8 cellular contexts compared by ENCODE assay signal in the genomic region with DNA sequence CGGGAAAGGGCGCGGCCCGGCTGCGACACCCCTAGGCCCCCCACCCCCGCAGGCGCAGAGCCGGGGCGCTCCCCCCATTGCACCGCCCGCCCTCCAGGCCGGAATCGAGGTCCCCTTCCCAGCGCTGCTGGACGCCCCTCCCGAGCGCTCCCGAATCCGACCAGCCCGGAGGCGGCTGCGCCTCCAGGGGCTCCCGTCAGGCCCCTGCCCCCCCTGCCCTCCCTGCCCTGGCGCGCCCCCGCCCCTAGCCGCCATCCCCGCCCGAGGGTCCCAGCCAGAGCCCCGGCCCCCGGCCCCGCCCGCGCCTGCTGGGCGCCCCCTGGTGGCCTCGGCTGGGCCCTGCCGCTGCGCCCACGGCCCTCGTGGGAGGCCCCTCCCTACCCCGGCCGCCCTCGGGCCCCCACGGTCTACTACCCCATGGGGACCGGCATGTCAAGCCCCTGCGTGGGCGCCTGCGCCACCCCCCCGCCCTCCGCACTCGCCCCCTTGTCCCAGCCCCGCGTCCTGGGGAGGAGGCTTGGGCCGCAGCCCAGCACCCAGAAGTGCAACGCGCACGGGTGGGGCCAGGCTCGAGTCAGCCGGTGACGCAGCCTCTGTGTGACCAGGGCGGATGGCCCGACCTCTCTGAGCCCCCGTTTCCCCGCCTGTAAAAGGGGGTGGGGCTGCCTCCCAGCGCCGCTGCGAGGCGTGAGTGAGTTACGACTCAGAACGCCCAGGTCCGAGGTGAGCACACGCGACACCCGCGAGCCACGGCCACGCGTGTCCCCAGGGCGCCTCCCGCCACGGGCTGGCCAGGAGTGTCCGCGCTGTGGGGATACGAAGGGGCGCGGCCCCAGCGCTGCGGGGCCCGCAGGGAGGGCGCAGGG.
DNase-seq lines count a peak whose midpoint lies in the region; ATAC-seq lines count a peak whose summit lies in the region.

No MANE protein-coding gene starts in this region.

- ATAC-seq in GM19035 (IDR thresholded peaks at IDR 0.05; ENCODE audit: unreplicated experiment): no peak

- H3K4me3 ChIP-seq in mucosa of rectum (ENCODE audit: low read length in 2 of 2): peak overlapping the region; percentile 67 to 70

- peak; percentile 73 for DNase-seq in GM19238 (ENCODE audit: insufficient read length, low spot score)
- DNase-seq in NOMO-1 (lab: John Stamatoyannopoulos, UW; ENCODE audit: unreplicated experiment in 2 of 2): peak; percentile 68 to 73
- DNase-seq in activated CD8-positive, alpha-beta memory T cell treated with anti-CD3 and anti-CD28 coated beads, Interleukin-2, amount 50 U/mL, for 1 hour (ENCODE audit: extremely low read depth): peak; percentile 36
- peak; percentile 85 for DNase-seq in epidermal melanocyte (ENCODE audit: insufficient read length, low spot score)
- peak; percentile 45 for DNase-seq in stimulated activated CD8-positive, alpha-beta memory T cell treated with anti-CD3 and anti-CD28 coated beads, Interleukin-7, amount 100 ng/mL, for 24 hours (ENCODE audit: low read depth)
- no peak for DNase-seq in putamen (ENCODE audit: low spot score)

- H3K36me3 ChIP-seq in mucosa of rectum (ENCODE audit: control insufficient read depth in 2 of 2, insufficient read depth in 2 of 2, low read length in 2 of 2): no peaks in the 10 kb centered on the region

- H3K4me1 ChIP-seq in mucosa of rectum (ENCODE audit: control insufficient read depth in 2 of 2, insufficient read depth in 2 of 2, low read length in 2 of 2): peaks cover 4 to 6% of the 10 kb centered on the region in 2 donors

- H3K27me3 ChIP-seq in mucosa of rectum (ENCODE audit: control insufficient read depth in 2 of 2, insufficient read depth in 2 of 2, low read length in 2 of 2): no peaks in the 10 kb centered on the region

- H3K9ac ChIP-seq in mucosa of rectum (ENCODE audit: low read depth in 1 of 2, low read length in 2 of 2): peak overlapping the region; percentile 52 to 75

- H3K27ac ChIP-seq in mucosa of rectum (ENCODE audit: low read depth in 2 of 2, low read length in 2 of 2): peak overlapping the region; percentile 89

- no peaks in the 10 kb centered on the region for H3K9me3 ChIP-seq in mucosa of rectum (ENCODE audit: control insufficient read depth in 2 of 2, low read length in 2 of 2)
